In genomic region chr10:48523820-48524758, GRCh38 we compare ENCODE assay signal across 9 cellular contexts.
DNase-seq lines count a peak whose midpoint lies in the region; TF ChIP-seq lines count a peak whose summit lies in the region.
"Had no signal": no experiment of that assay in that cellular context is flagged by ENCODE, and none has a peak within 500 bp of the region (broad histone marks: within the 10 kb centered on the region; RNA-seq: fewer than 3 reads in every experiment).

No MANE protein-coding gene starts in this region.

- H3K36me3 ChIP-seq in osteoblast (ENCODE audit: insufficient read depth, low read length) = peaks cover 13% of the 10 kb centered on the region

- H3K9me3 ChIP-seq in osteoblast (ENCODE audit: low read depth, low read length) = no peaks in the 10 kb centered on the region

- TF ChIP-seq CTCF in fibroblast of mammary gland (conservative IDR thresholded peaks at IDR 0.05; ENCODE audit: control insufficient read depth, insufficient read depth, low read depth, low read length) (no peak), osteoblast (IDR thresholded peaks at IDR 0.05; ENCODE audit: extremely low read depth, low read depth, low read length) (peak; percentile 50)

- no peak overlapping the region for H2AFZ ChIP-seq in osteoblast (ENCODE audit: low read length)

- peaks cover 21% of the 10 kb centered on the region for H4K20me1 ChIP-seq in osteoblast (ENCODE audit: insufficient read depth, low read length)

- peaks cover 47% of the 10 kb centered on the region for H3K4me1 ChIP-seq in osteoblast (ENCODE audit: insufficient read depth, low read length)

- H3K4me2 ChIP-seq in osteoblast (ENCODE audit: insufficient read depth, low read length) = peak overlapping the region; percentile 84

- DNase-seq in NCI-H345 (lab: John Stamatoyannopoulos, UW) (peak; percentile 26), NCI-H345 treated with DMSO at 0.1 percent for 48 hours (lab: John Stamatoyannopoulos, UW; ENCODE audit: unreplicated experiment) (no peak), OCI-M1 (lab: John Stamatoyannopoulos, UW) (peak; percentile 83), fibroblast of mammary gland (ENCODE audit: low read depth) (no peak), osteoblast (ENCODE audit: insufficient read length, low spot score, missing footprints) (peak; percentile 90), DMS53 treated with DMSO at 0.1 percent for 48 hours (lab: John Stamatoyannopoulos, UW; ENCODE audit: unreplicated experiment) (no peak), G401 (ENCODE audit: low spot score) (no peak)
- DNase-seq in activated effector memory CD4-positive, alpha-beta T cell treated with anti-CD3 and anti-CD28 coated beads, Interleukin-2, amount 50 U/mL, for 16 hours = no peak
- DNase-seq: DND-41 had no signal

- peaks cover 78% of the 10 kb centered on the region for H3K79me2 ChIP-seq in osteoblast (ENCODE audit: insufficient read depth, low read length)

- in situ Hi-C loops in G401 (cut with HindIII; ENCODE audit: low sequenced_read_pairs) = no loop called here

- H3K27me3 ChIP-seq in osteoblast (ENCODE audit: insufficient read depth, low read length) = no peaks in the 10 kb centered on the region

- H3K27ac ChIP-seq in osteoblast (ENCODE audit: low read depth, low read length) = peak overlapping the region; percentile 33

- peak overlapping the region; percentile 33 for H3K4me3 ChIP-seq in fibroblast of mammary gland (ENCODE audit: control insufficient read depth, low read depth, low read length)
- H3K4me3 ChIP-seq in osteoblast (ENCODE audit: insufficient read depth, low read length) = peak overlapping the region; percentile 71

Comparison
In these comparisons a context has a peak if more than half of its experiments do, and no peak if none do; other contexts are left out.
1. DNase-seq: peak in NCI-H345 (single experiment), OCI-M1 (single experiment) and osteoblast (single experiment); none in NCI-H345 treated with DMSO at 0.1 percent for 48 hours (single experiment), fibroblast of mammary gland (single experiment), activated effector memory CD4-positive, alpha-beta T cell treated with anti-CD3 and anti-CD28 coated beads, Interleukin-2, amount 50 U/mL, for 16 hours (single experiment), DMS53 treated with DMSO at 0.1 percent for 48 hours (single experiment) and G401 (single experiment).